ENCODE assay signal across 8 cellular contexts in genomic region chr10:60732240-60733188, GRCh38. TPM values are rescaled to one million over a fixed set of nuclear protein-coding genes. Genes with fewer than 3 reads are reported as not detected.
DNase-seq lines count a peak whose midpoint lies in the region; ATAC-seq and TF ChIP-seq lines count a peak whose summit lies in the region.

No MANE protein-coding gene starts in this region.

- DNase-seq in stimulated activated CD4-positive, alpha-beta T cell treated with anti-CD3 and anti-CD28 coated beads, Interleukin-2, amount 100 ng/mL, for 24 hours = peak; percentile 26 to 27
- no peak for DNase-seq in stimulated activated CD4-positive, alpha-beta T cell treated with anti-CD3 and anti-CD28 coated beads, Interleukin-2, amount 100 ng/mL, for 48 hours
- peak; percentile 81 for DNase-seq in activated CD4-positive, alpha-beta T cell treated with anti-CD3 and anti-CD28 coated beads, Interleukin-2, amount 10 ng/mL, durations not matched to agents 24 days and 14 days
- no peak for DNase-seq in COLO829 (ENCODE audit: low spot score)
- no peak for DNase-seq in NCI-H2227 treated with DMSO at 0.1 percent for 48 hours (lab: John Stamatoyannopoulos, UW)

- no peaks in the 10 kb centered on the region for H3K27me3 ChIP-seq in esophagus (ENCODE audit: control insufficient read depth in 1 of 2, insufficient read depth in 2 of 2, low read length in 2 of 2)
- H3K27me3 ChIP-seq in neutrophil = peaks cover 99% of the 10 kb centered on the region

- TF ChIP-seq CTCF in neutrophil (IDR thresholded peaks at IDR 0.05) = no peak

- H3K4me1 ChIP-seq in esophagus (ENCODE audit: control insufficient read depth in 2 of 2, insufficient read depth in 2 of 2, low read length in 1 of 2) (peaks cover 0 to 4% of the 10 kb centered on the region in 2 donors), neutrophil (ENCODE audit: control insufficient read depth in 1 of 2, insufficient read depth in 1 of 2, low read depth in 1 of 2, low read length in 1 of 2) (peaks cover 0 to 15% of the 10 kb centered on the region in 2 experiments)

- H3K27me3 Mint-ChIP-seq in activated CD4-positive, alpha-beta T cell treated with anti-CD3 and anti-CD28 coated beads, Interleukin-2, amount 10 ng/mL, durations not matched to agents 24 days and 14 days = peaks cover 2% of the 10 kb centered on the region

- peak overlapping the region; percentile 89 for H3K27ac Mint-ChIP-seq in activated CD4-positive, alpha-beta T cell treated with anti-CD3 and anti-CD28 coated beads, Interleukin-2, amount 10 ng/mL, durations not matched to agents 24 days and 14 days

- peaks cover 2% of the 10 kb centered on the region for H3K36me3 Mint-ChIP-seq in activated CD4-positive, alpha-beta T cell treated with anti-CD3 and anti-CD28 coated beads, Interleukin-2, amount 10 ng/mL, durations not matched to agents 24 days and 14 days (ENCODE audit: low read depth)

- peak overlapping the region; percentile 81 for H3K4me3 Mint-ChIP-seq in activated CD4-positive, alpha-beta T cell treated with anti-CD3 and anti-CD28 coated beads, Interleukin-2, amount 10 ng/mL, durations not matched to agents 24 days and 14 days

- H3K4me1 Mint-ChIP-seq in activated CD4-positive, alpha-beta T cell treated with anti-CD3 and anti-CD28 coated beads, Interleukin-2, amount 10 ng/mL, durations not matched to agents 24 days and 14 days = peaks cover 46% of the 10 kb centered on the region

- H3K9me3 ChIP-seq in esophagus (ENCODE audit: control insufficient read depth in 2 of 2, insufficient read depth in 1 of 2, low read depth in 1 of 2, low read length in 1 of 2) = no peaks in the 10 kb centered on the region
- no peaks in the 10 kb centered on the region for H3K9me3 ChIP-seq in neutrophil

- H3K4me3 ChIP-seq in esophagus (ENCODE audit: low read depth in 1 of 2, low read length in 2 of 2) = peak overlapping the region; percentile 75 to 82
- peak overlapping the region; percentile 19 to 44 for H3K4me3 ChIP-seq in neutrophil (ENCODE audit: low read depth in 1 of 2, low read length in 1 of 2)

- H3K9me3 Mint-ChIP-seq in activated CD4-positive, alpha-beta T cell treated with anti-CD3 and anti-CD28 coated beads, Interleukin-2, amount 10 ng/mL, durations not matched to agents 24 days and 14 days = no peaks in the 10 kb centered on the region

- H3K36me3 ChIP-seq in esophagus (ENCODE audit: control insufficient read depth in 2 of 2, insufficient read depth in 2 of 2, low read length in 1 of 2) = no peaks in the 10 kb centered on the region
- H3K36me3 ChIP-seq in neutrophil = no peaks in the 10 kb centered on the region

- H3K27ac ChIP-seq in esophagus (ENCODE audit: low read depth in 2 of 2, low read length in 1 of 2) = peak overlapping the region; percentile 75 to 82
- no peak overlapping the region for H3K27ac ChIP-seq in neutrophil

- intact Hi-C loops in activated CD4-positive, alpha-beta T cell treated with anti-CD3 and anti-CD28 coated beads, Interleukin-2, amount 10 ng/mL, durations not matched to agents 24 days and 14 days (cut with micrococcal nuclease) = loop anchor here (1.0 to 5.0 kb wide), 4 partner anchors 46 to 850 kb away; partner anchors contain the start of gene CDK1

- 10 to 12% methylated on average over 42 to 47 of the region's 47 CpGs for WGBS in esophagus, 2 donors

- peak; percentile 13 for ATAC-seq in HG03460 (IDR thresholded peaks at IDR 0.05; ENCODE audit: unreplicated experiment)

RNA-seq across cellular contexts. Expression of gene CDK1, which starts 45.8 kb away (rescaled TPM):
- 101 and 105 TPM in 2 replicates for total RNA-seq in activated CD4-positive, alpha-beta T cell treated with anti-CD3 and anti-CD28 coated beads, Interleukin-2, amount 10 ng/mL, durations not matched to agents 24 days and 14 days
- 10 to 100 TPM; 22.4 to 23.4 TPM for polyA plus RNA-seq in esophagus

Comparison
In these comparisons a context has a peak if more than half of its experiments do, and no peak if none do; other contexts are left out.
1. DNase-seq: peak in stimulated activated CD4-positive, alpha-beta T cell treated with anti-CD3 and anti-CD28 coated beads, Interleukin-2, amount 100 ng/mL, for 24 hours (2 of 2) and activated CD4-positive, alpha-beta T cell treated with anti-CD3 and anti-CD28 coated beads, Interleukin-2, amount 10 ng/mL, durations not matched to agents 24 days and 14 days (single experiment); none in stimulated activated CD4-positive, alpha-beta T cell treated with anti-CD3 and anti-CD28 coated beads, Interleukin-2, amount 100 ng/mL, for 48 hours (0 of 2), COLO829 (single experiment) and NCI-H2227 treated with DMSO at 0.1 percent for 48 hours (single experiment).